Comparison of ENCODE assay signal across 16 cellular contexts in the genomic region with DNA sequence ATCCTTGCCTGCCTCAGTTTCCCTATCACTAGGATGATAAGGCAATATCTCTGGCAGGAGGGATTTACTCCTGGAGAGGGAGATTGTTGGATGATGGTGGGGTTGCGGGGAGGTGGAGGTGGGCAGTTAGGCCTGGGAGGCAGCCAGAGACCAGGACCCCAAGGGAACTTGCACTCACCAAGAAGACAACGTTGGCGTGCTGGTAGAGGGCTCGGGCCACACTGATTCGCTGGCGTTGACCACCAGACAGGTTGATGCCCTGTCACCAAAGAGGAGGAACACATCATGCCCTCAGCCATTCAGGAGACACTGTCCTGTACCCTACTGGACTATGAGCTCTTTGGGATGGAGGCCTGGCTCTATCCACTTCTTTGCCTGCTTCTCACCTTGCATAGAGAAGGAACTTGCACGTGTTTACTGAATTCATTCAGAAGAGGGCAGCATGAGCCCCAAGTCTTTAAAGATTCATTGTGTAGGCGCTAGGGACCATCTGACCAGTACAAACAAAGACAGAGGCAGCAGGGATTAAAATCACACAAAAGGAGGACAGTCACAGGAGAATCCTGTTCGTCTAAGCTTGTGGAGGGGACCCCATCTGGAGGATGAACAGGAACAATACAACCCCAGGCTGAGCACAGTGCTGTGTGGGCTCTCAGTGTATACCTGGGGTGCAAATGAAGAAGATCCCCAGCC. TPM values are rescaled to one million over a fixed set of nuclear protein-coding genes. Genes with fewer than 3 reads are reported as not detected.
DNase-seq lines count a peak whose midpoint lies in the region; TF ChIP-seq lines count a peak whose summit lies in the region.
"Had no signal": no experiment of that assay in that cellular context is flagged by ENCODE, and none has a peak within 500 bp of the region (broad histone marks: within the 10 kb centered on the region; RNA-seq: fewer than 3 reads in every experiment).

No MANE protein-coding gene starts in this region.

- DNase-seq in ELF-1 (ENCODE audit: low read depth, low spot score) (peak; percentile 4), NCI-H1092 (lab: John Stamatoyannopoulos, UW) (peak; percentile 32), osteoblast (ENCODE audit: insufficient read length, low spot score, missing footprints) (peak; percentile 49), NCI-H446 treated with DMSO at 0.1 percent for 48 hours (lab: John Stamatoyannopoulos, UW) (no peak), adrenal gland (no peak), RKO (ENCODE audit: low spot score) (no peak)
- DNase-seq: amniotic stem cell; central memory CD4-positive, alpha-beta T cell; effector memory CD8-positive, alpha-beta T cell; left cardiac atrium; stimulated activated CD4-positive, alpha-beta T cell treated with anti-CD3 and anti-CD28 coated beads, Interleukin-4, amount 100 ng/mL, for 24 hours; stimulated activated CD8-positive, alpha-beta memory T cell treated with anti-CD3 and anti-CD28 coated beads, Interleukin-4, amount 100 ng/mL, for 48 hours had no signal

- H3K4me1 ChIP-seq in osteoblast (ENCODE audit: insufficient read depth, low read length) (no peaks in the 10 kb centered on the region), adrenal gland (replicated peaks in 1 of 2) (no peaks in the 10 kb centered on the region)

- H3K4me3 ChIP-seq in osteoblast (ENCODE audit: insufficient read depth, low read length) (no peak overlapping the region), adrenal gland (no peak overlapping the region)
- H3K4me3 ChIP-seq: hepatocyte, mucosa of descending colon, thoracic aorta had no signal

- no peak overlapping the region for H3K4me2 ChIP-seq in osteoblast (ENCODE audit: insufficient read depth, low read length)
- H3K4me2 ChIP-seq: hepatocyte had no signal

- no peak overlapping the region for H2AFZ ChIP-seq in osteoblast (ENCODE audit: low read length)
- H2AFZ ChIP-seq: hepatocyte had no signal

- 74 to 84% (median 80%) methylated on average over 9 of the region's 9 CpGs for whole genome bisulfite sequencing in adrenal gland, 4 donors

- H3K79me2 ChIP-seq in osteoblast (ENCODE audit: insufficient read depth, low read length) = no peaks in the 10 kb centered on the region
- H3K79me2 ChIP-seq: hepatocyte had no signal

- TF ChIP-seq CTCF in VCaP (conservative IDR thresholded peaks at IDR 0.05) (no peak), osteoblast (IDR thresholded peaks at IDR 0.05; ENCODE audit: extremely low read depth, low read depth, low read length) (no peak), adrenal gland (IDR thresholded peaks at IDR 0.05) (no peak)

- H3K27me3 ChIP-seq in osteoblast (ENCODE audit: insufficient read depth, low read length) = peaks cover 20% of the 10 kb centered on the region
- no peaks in the 10 kb centered on the region for H3K27me3 ChIP-seq in adrenal gland

- no peak for TF ChIP-seq POLR2A in adrenal gland (IDR thresholded peaks at IDR 0.05)

- H3K36me3 ChIP-seq in osteoblast (ENCODE audit: insufficient read depth, low read length) = no peaks in the 10 kb centered on the region
- H3K36me3 ChIP-seq in adrenal gland (replicated peaks in 1 of 2) = no peaks in the 10 kb centered on the region
- H3K36me3 ChIP-seq: thoracic aorta had no signal

- intact Hi-C loops in adrenal gland (cut with DNase I) = no loop called here

- H3K27ac ChIP-seq in VCaP (peak overlapping the region; percentile 92), osteoblast (ENCODE audit: low read depth, low read length) (no peak overlapping the region), adrenal gland (no peak overlapping the region)
- H3K27ac ChIP-seq: hepatocyte, thoracic aorta had no signal

- H3K9me3 ChIP-seq in osteoblast (ENCODE audit: low read depth, low read length) (no peaks in the 10 kb centered on the region), adrenal gland (replicated peaks in 1 of 3) (no peaks in the 10 kb centered on the region)
- H3K9me3 ChIP-seq: mucosa of descending colon, thoracic aorta had no signal

- no peaks in the 10 kb centered on the region for H4K20me1 ChIP-seq in osteoblast (ENCODE audit: insufficient read depth, low read length)

RNA-seq across cellular contexts. Expression of gene KCNJ11, which starts 24.2 kb away (rescaled TPM):
- total RNA-seq in osteoblast (under 0.01 TPM in 1 of 2 replicates, not detected in the other), adrenal gland (1 to 10 TPM in 6 of 8 donors, under 1 TPM in 2; 0.17 to 3.2 (median 1.8) TPM)
- 1 to 10 TPM in 1 of 3 donors, under 1 TPM in 2; 0.27 to 1.6 (median 0.35) TPM for polyA plus RNA-seq in adrenal gland

Comparison
In these comparisons a context has a peak if more than half of its experiments do, and no peak if none do; other contexts are left out.
1. DNase-seq: peak in ELF-1 (single experiment), NCI-H1092 (single experiment) and osteoblast (single experiment); none in NCI-H446 treated with DMSO at 0.1 percent for 48 hours (single experiment), adrenal gland (0 of 7) and RKO (single experiment).